Comparison of ENCODE assay signal across 9 cellular contexts in the genomic region with DNA sequence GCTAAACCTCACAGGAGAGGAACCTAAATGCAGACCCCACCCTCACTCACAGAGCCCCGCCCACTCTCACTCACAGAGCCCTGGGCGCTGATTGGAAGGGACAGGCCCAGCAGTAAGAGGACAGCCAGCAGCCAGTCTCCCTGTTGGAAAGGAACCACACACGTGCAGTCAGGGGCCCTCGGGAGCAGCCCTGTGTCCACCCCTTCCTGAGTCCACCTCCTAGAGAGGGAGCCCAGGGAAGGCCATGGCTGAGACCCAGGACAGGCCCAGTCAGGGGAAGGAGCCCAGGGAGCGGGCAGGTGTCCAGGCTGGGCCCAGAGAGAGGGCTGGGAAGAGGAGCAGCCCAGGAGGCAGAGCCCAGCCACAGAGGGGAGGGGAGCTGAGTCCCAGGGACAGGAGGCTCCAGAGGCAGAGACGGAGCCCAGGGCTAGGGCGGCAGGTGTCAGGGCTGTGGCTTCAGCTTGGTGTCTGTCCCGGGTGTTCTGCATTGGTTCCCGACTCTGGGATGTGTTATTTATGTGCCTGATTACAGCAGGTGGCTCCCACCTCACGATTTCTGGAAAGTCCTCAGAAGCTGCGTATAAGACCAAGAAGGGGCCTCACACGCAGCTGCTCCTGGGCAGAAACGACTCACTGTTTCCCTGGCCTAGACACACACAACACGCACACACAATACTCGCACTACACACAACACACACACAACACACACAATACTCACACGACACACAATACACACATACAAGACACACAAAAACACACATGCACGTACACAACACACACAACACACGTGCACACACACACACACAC. TPM values are rescaled to one million over a fixed set of nuclear protein-coding genes. Genes with fewer than 3 reads are reported as not detected.
DNase-seq lines count a peak whose midpoint lies in the region; ATAC-seq and TF ChIP-seq lines count a peak whose summit lies in the region.
"Had no signal": no experiment of that assay in that cellular context is flagged by ENCODE, and none has a peak within 500 bp of the region (broad histone marks: within the 10 kb centered on the region; RNA-seq: fewer than 3 reads in every experiment).

No MANE protein-coding gene starts in this region.

- no peak overlapping the region for H3K9ac ChIP-seq in endodermal cell (ENCODE audit: extremely low read depth, low read length, poor library complexity, severe bottlenecking)

- intact Hi-C loops in aorta (cut with DNase I), result no loop called here
- intact Hi-C loops in posterior vena cava (cut with DNase I), result no loop called here

- no peak for TF ChIP-seq CTCF in endodermal cell (conservative IDR thresholded peaks at IDR 0.05)
- TF ChIP-seq CTCF in nephron progenitor cell (IDR thresholded peaks at IDR 0.05), result no peak

- H3K4me1 Mint-ChIP-seq in endodermal cell (peaks cover 11% of the 10 kb centered on the region), nephron progenitor cell (peaks cover 61% of the 10 kb centered on the region)

- H3K9me3 Mint-ChIP-seq in endodermal cell (no peaks in the 10 kb centered on the region), nephron progenitor cell (no peaks in the 10 kb centered on the region)
- H3K9me3 Mint-ChIP-seq: activated B cell treated with CpG ODN at 0.5 μM for 24 hours had no signal

- no peaks in the 10 kb centered on the region for H3K36me3 ChIP-seq in endodermal cell (ENCODE audit: control insufficient read depth, insufficient read depth, low read length)
- no peaks in the 10 kb centered on the region for H3K36me3 ChIP-seq in aorta (ENCODE audit: control insufficient read depth in 1 of 2, insufficient read depth in 2 of 2, low read length in 1 of 2)

- DNase-seq in NCI-H2171 treated with DMSO at 0.1 percent for 48 hours (lab: John Stamatoyannopoulos, UW) (peak; percentile 78), endodermal cell (peak; percentile 84), nephron progenitor cell (peak; percentile 66), NCI-H1930 (lab: John Stamatoyannopoulos, UW) (no peak), aorta (no peak), posterior vena cava (ENCODE audit: low spot score) (no peak)
- DNase-seq: activated B cell treated with CpG ODN at 0.5 μM for 24 hours, KG1 had no signal

- H3K27ac Mint-ChIP-seq in endodermal cell (no peak overlapping the region), nephron progenitor cell (peak overlapping the region; percentile 14)
- H3K27ac Mint-ChIP-seq: activated B cell treated with CpG ODN at 0.5 μM for 24 hours had no signal

- peaks cover 10% of the 10 kb centered on the region for H3K4me1 ChIP-seq in endodermal cell (ENCODE audit: control insufficient read depth, insufficient read depth, low read length)
- H3K4me1 ChIP-seq in aorta (ENCODE audit: control insufficient read depth in 1 of 2, insufficient read depth in 2 of 2, low read length in 2 of 2), result no peaks in the 10 kb centered on the region

- H3K27ac ChIP-seq in endodermal cell (ENCODE audit: low read depth, low read length) (peak overlapping the region; percentile 49), aorta (ENCODE audit: low read depth in 1 of 2, low read length in 2 of 2) (no peak overlapping the region)

- H3K9me3 ChIP-seq in endodermal cell (ENCODE audit: control insufficient read depth, low read length) (no peaks in the 10 kb centered on the region), aorta (ENCODE audit: control insufficient read depth, low read length) (no peaks in the 10 kb centered on the region)

- H3K27me3 ChIP-seq in endodermal cell (ENCODE audit: control insufficient read depth, insufficient read depth, low read length, poor library complexity, severe bottlenecking) (no peaks in the 10 kb centered on the region), aorta (ENCODE audit: control insufficient read depth in 1 of 2, insufficient read depth in 2 of 2, low read length in 1 of 2) (no peaks in the 10 kb centered on the region)

- WGBS in endodermal cell (ENCODE audit: insufficient coverage in 1 of 2, insufficient read length in 1 of 2), 2 experiments, result 68 to 88% methylated on average over 6 to 18 of the region's 18 CpGs
- 49% methylated on average over 18 of the region's 18 CpGs for WGBS in aorta, 2 donors

- TF ChIP-seq POLR2A in GM18526 (IDR thresholded peaks at IDR 0.05; ENCODE audit: extremely low read depth, insufficient read length), result peak; percentile 4

- H3K4me3 Mint-ChIP-seq in endodermal cell, result no peak overlapping the region
- H3K4me3 Mint-ChIP-seq in nephron progenitor cell, result no peak overlapping the region
- H3K4me3 Mint-ChIP-seq: activated B cell treated with CpG ODN at 0.5 μM for 24 hours had no signal

- H3K36me3 Mint-ChIP-seq in endodermal cell (ENCODE audit: low read depth) (peaks cover 2% of the 10 kb centered on the region), nephron progenitor cell (ENCODE audit: low read depth) (no peaks in the 10 kb centered on the region)

- no peak for ATAC-seq in aorta (ENCODE audit: low FRiP score)

- H3K27me3 Mint-ChIP-seq in endodermal cell (ENCODE audit: insufficient read depth), result peaks cover 5% of the 10 kb centered on the region
- H3K27me3 Mint-ChIP-seq in nephron progenitor cell (ENCODE audit: low read depth, poor library complexity), result peaks cover 16% of the 10 kb centered on the region
- H3K27me3 Mint-ChIP-seq: activated B cell treated with CpG ODN at 0.5 μM for 24 hours had no signal

- H3K4me3 ChIP-seq in endodermal cell (ENCODE audit: low read length) (no peak overlapping the region), aorta (ENCODE audit: low read length in 2 of 2) (no peak overlapping the region)

RNA-seq across cellular contexts. Expression of a gene that starts 9.0 kb away (rescaled TPM):
- not detected for total RNA-seq in endodermal cell
- polyA plus RNA-seq in endodermal cell (2013, experiment 1 of 2), result 0.32 TPM
- 0.62 TPM for polyA plus RNA-seq in endodermal cell (2013, experiment 2 of 2)
- not detected for total RNA-seq in aorta
- polyA plus RNA-seq in aorta, result not detected
- total RNA-seq in posterior vena cava, result under 1 TPM in 1 of 2 donors, not detected in 1; 0.24 TPM

RNA-seq across cellular contexts. Expression of a gene that starts 11.0 kb away (rescaled TPM):
- total RNA-seq in endodermal cell, result 10 to 100 TPM in 1 of 2 donors, 1 to 10 TPM in 1; 8.7 to 19.7 TPM
- polyA plus RNA-seq in endodermal cell (2013, experiment 1 of 2), result 5.9 TPM
- 9.5 TPM for polyA plus RNA-seq in endodermal cell (2013, experiment 2 of 2)
- total RNA-seq in aorta, result 1 to 10 TPM; 7.0 to 9.5 TPM
- 10 to 100 TPM in 1 of 2 donors, 1 to 10 TPM in 1; 6.3 to 10.1 TPM for polyA plus RNA-seq in aorta
- 1 to 10 TPM; 7.1 to 7.8 TPM for total RNA-seq in posterior vena cava

RNA-seq across cellular contexts. Expression of a gene that starts 47.4 kb away (rescaled TPM):
- 10 to 100 TPM; 16.2 to 24.2 TPM for total RNA-seq in endodermal cell
- 4.5 TPM for polyA plus RNA-seq in endodermal cell (2013, experiment 1 of 2)
- 4.5 TPM for polyA plus RNA-seq in endodermal cell (2013, experiment 2 of 2)
- total RNA-seq in aorta, result 1 to 10 TPM; 6.3 to 9.4 TPM
- polyA plus RNA-seq in aorta, result 1 to 10 TPM; 4.9 to 9.5 TPM
- total RNA-seq in posterior vena cava, result 1 to 10 TPM; 5.5 to 9.8 TPM

Comparison
In these comparisons a context has a peak if more than half of its experiments do, and no peak if none do; other contexts are left out.
1. DNase-seq: peak in NCI-H2171 treated with DMSO at 0.1 percent for 48 hours (single experiment), endodermal cell (single experiment) and nephron progenitor cell (single experiment); none in NCI-H1930 (0 of 2), aorta (0 of 2) and posterior vena cava (single experiment).